Comparison of ENCODE assay signal across 8 cellular contexts in the genomic region with DNA sequence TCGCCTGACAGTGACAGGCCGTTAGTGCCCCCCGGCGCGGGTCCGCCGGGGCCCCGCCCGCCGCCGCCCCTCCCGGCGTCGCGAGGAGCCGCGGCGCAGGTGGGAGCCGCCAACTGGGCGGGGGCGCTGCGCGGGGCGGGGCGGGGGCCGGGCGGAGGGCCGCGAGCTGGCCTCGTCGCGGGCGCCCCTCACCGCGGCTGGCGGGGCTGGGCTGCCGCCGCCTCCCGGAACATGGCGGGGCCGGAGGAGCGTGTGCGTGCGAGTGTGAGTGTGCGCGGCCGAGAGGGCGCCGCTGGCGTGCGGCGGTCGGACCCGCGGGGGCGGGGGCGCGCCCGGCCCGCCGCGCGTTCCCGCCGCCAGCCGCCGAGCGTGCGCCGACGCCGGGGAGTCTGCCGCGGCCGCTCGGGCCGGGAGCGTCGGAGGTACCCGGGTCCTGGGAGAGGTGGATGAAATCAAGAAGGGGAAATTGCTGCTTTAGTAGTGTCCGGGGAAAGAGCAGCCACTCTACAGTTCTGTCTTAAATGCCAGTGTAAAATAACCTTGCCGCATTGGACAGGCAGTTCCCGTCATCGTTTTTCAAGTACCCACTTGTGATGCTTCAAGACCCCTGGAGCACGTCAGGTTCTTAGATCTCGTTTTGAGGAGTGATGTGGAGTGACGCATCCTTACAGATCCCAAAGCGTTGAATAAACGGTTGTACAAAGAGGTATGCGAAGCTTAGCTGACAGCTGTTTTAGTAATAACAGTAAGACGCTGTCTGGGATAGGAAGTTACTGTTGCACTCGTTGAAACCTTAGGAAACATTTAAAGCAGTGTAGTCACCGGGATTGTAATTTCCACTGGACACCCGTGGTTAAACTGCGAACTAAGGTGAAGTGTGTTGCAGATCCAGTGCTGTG. TPM values are rescaled to one million over a fixed set of nuclear protein-coding genes. Genes with fewer than 3 reads are reported as not detected.
DNase-seq lines count a peak whose midpoint lies in the region; ATAC-seq and TF ChIP-seq lines count a peak whose summit lies in the region.

No MANE protein-coding gene starts in this region.

- H4K20me1 ChIP-seq in mammary epithelial cell (ENCODE audit: insufficient read depth, low read length): no peaks in the 10 kb centered on the region

- dilution Hi-C loops in mammary epithelial cell (cut with HindIII; ENCODE audit: low sequenced_read_pairs): no loop called here

- no TSS peak for BruUV-seq in mammary epithelial cell (replicated peaks; lab: Mats Ljungman, UMichigan)

- peaks cover 19% of the 10 kb centered on the region for H3K4me1 ChIP-seq in mammary epithelial cell (ENCODE audit: insufficient read depth, low read length)

- in situ Hi-C loops in mammary epithelial cell (cut with MboI; ENCODE audit: low sequenced_read_pairs in 2 of 2): loop anchor here in 1 of 2 donors (10.0 kb wide), 1 partner anchor 63 kb away; no protein-coding TSS in a partner anchor

- 2% methylated on average over 11 of the region's 95 CpGs for WGBS in mammary epithelial cell (ENCODE audit: low coverage, missing lambda C conversion rate)

- H3K4me3 ChIP-seq in mammary epithelial cell (replicated peaks in 1 of 3; ENCODE audit: insufficient read depth in 1 of 3, low read depth in 2 of 3, low read length in 3 of 3): peak overlapping the region; percentile 88 to 99 (median 92)

- H3K36me3 ChIP-seq in mammary epithelial cell (ENCODE audit: insufficient read depth, low read length): peaks cover under 1% of the 10 kb centered on the region

- ATAC-seq in HG02970 (IDR thresholded peaks at IDR 0.05; ENCODE audit: low FRiP score, unreplicated experiment): peak; percentile 36

- peak overlapping the region; percentile 96 for H3K9ac ChIP-seq in mammary epithelial cell (ENCODE audit: insufficient read depth, low read length)

- H3K27me3 ChIP-seq in mammary epithelial cell (ENCODE audit: insufficient read depth, low read length): no peaks in the 10 kb centered on the region

- H2AFZ ChIP-seq in mammary epithelial cell (ENCODE audit: low read depth, low read length): peak overlapping the region; percentile 91

- H3K27ac ChIP-seq in VCaP (peak overlapping the region; percentile 92), mammary epithelial cell (ENCODE audit: insufficient read depth, low read depth, low read length) (peak overlapping the region; percentile 92)

- TF ChIP-seq CTCF in VCaP (conservative IDR thresholded peaks at IDR 0.05) (no peak), mammary epithelial cell (conservative IDR thresholded peaks at IDR 0.05 in 1 of 2, IDR thresholded peaks at IDR 0.05 in 1 of 2; ENCODE audit: extremely low read depth in 1 of 2, insufficient read depth in 1 of 2, low read depth in 1 of 2, low read length in 2 of 2) (no peak)

- no peaks in the 10 kb centered on the region for H3K9me3 ChIP-seq in mammary epithelial cell (replicated peaks; ENCODE audit: insufficient read depth, low read length)

- peaks cover 53% of the 10 kb centered on the region for H3K79me2 ChIP-seq in mammary epithelial cell (ENCODE audit: insufficient read depth, low read length)

- intact Hi-C loops in mammary epithelial cell (cut with micrococcal nuclease): loop anchor here (1.0 to 5.0 kb wide), 2 partner anchors 34 to 430 kb away; partner anchors contain the start of gene MTCL1

- CTCF ChIA-PET in mammary epithelial cell (lab: Charles Lee; ENCODE audit: low non-redundant PET): no interaction called here

- H3K4me2 ChIP-seq in mammary epithelial cell (ENCODE audit: insufficient read depth, low read depth, low read length): peak overlapping the region; percentile 80

- DNase-seq in NK-92 treated with Interleukin-12 subunit alpha and Interleukin-12 subunit beta, amount 100 ng/mL, for 24 hours (lab: John Stamatoyannopoulos, UW): peak; percentile 60
- DNase-seq in NK-92 (lab: John Stamatoyannopoulos, UW; ENCODE audit: unreplicated experiment): no peak
- DNase-seq in NCI-H2029 treated with DMSO at 0.1 percent for 48 hours (lab: John Stamatoyannopoulos, UW): peak; percentile 31
- peak; percentile 76 for DNase-seq in mammary epithelial cell
- peak; percentile 92 for DNase-seq in iris pigment epithelial cell (ENCODE audit: low read depth)
- peak in 2 of 3 donors; percentile 48 to 64 for DNase-seq in stimulated activated CD4-positive, alpha-beta T cell treated with anti-CD3 and anti-CD28 coated beads, Interleukin-12 subunit alpha, Interleukin-12 subunit beta, amount 100 ng/mL, for 48 hours (ENCODE audit: low read depth in 2 of 3, low spot score in 1 of 3)

RNA-seq across cellular contexts. Expression of gene ANKRD12, which starts 0.8 kb away (rescaled TPM):
- total RNA-seq in mammary epithelial cell: 10 to 100 TPM; 19.8 to 26.0 TPM
- polyA plus RNA-seq in mammary epithelial cell: 2.6 TPM
- polyA minus RNA-seq in mammary epithelial cell: 14.3 TPM

RNA-seq across cellular contexts. Expression of gene NDUFV2, which starts 34.9 kb away (rescaled TPM):
- 100 to 1,000 TPM in 1 of 2 donors, 10 to 100 TPM in 1; 69.2 to 142 TPM for total RNA-seq in mammary epithelial cell
- 98.3 TPM for polyA plus RNA-seq in mammary epithelial cell
- 40.6 TPM for polyA minus RNA-seq in mammary epithelial cell
